9 cellular contexts compared by ENCODE assay signal in genomic region chr5:16936150-16937022, GRCh38. TPM values are rescaled to one million over a fixed set of nuclear protein-coding genes. Genes with fewer than 3 reads are reported as not detected.
DNase-seq lines count a peak whose midpoint lies in the region; ATAC-seq and TF ChIP-seq lines count a peak whose summit lies in the region.
"Had no signal": no experiment of that assay in that cellular context is flagged by ENCODE, and none has a peak within 500 bp of the region (broad histone marks: within the 10 kb centered on the region; RNA-seq: fewer than 3 reads in every experiment).

TSS of gene MYO10 (minus strand) at chr5:16936288. CDS start at chr5:16935808, 480 bp downstream.

- H3K23ac ChIP-seq in trophoblast cell (ENCODE audit: low read length), result no peak within 1 kb of the TSS

- H3K9me3 ChIP-seq in heart right ventricle (no peaks in the 10 kb centered on the region), trophoblast cell (ENCODE audit: insufficient read depth, low read depth, low read length) (no peaks in the 10 kb centered on the region), vagina (no peaks in the 10 kb centered on the region)

- TF ChIP-seq RAD21 in Ishikawa (IDR thresholded peaks at IDR 0.05; ENCODE audit: low read depth), result no peak

- H3K4me2 ChIP-seq in trophoblast cell (ENCODE audit: low read length), result peak within 1 kb of the TSS; percentile 96

- peak within 1 kb of the TSS; percentile 13 for H3K14ac ChIP-seq in trophoblast cell (ENCODE audit: low read length)

- H4K8ac ChIP-seq in trophoblast cell (ENCODE audit: low read depth, low read length), result peak within 1 kb of the TSS; percentile 40

- no peak within 1 kb of the TSS for H2AK5ac ChIP-seq in trophoblast cell (ENCODE audit: low read length)

- TF ChIP-seq POLR2A in vagina (IDR thresholded peaks at IDR 0.05), result peak in 1 of 2 donors; percentile 57

- H4K12ac ChIP-seq in trophoblast cell (ENCODE audit: low read depth, low read length), result peak within 1 kb of the TSS; percentile 56

- H2BK12ac ChIP-seq in trophoblast cell (ENCODE audit: low read length), result peak within 1 kb of the TSS; percentile 51

- H3K4me3 ChIP-seq in heart right ventricle (peak within 1 kb of the TSS; percentile 57 to 87 (median 72)), trophoblast cell (ENCODE audit: low read depth, low read length) (peak within 1 kb of the TSS; percentile 92), vagina (peak within 1 kb of the TSS; percentile 68 to 77)

- peak within 1 kb of the TSS; percentile 36 for H2BK5ac ChIP-seq in trophoblast cell (ENCODE audit: low read depth, low read length, poor library complexity)

- H3K27me3 ChIP-seq in heart right ventricle (peaks cover 0 to 64% (median 40%) of the 10 kb centered on the region in 7 donors), trophoblast cell (ENCODE audit: insufficient read depth, low read length) (no peaks in the 10 kb centered on the region), vagina (no peaks in the 10 kb centered on the region)

- peak within 1 kb of the TSS; percentile 40 for H2BK120ac ChIP-seq in trophoblast cell (ENCODE audit: insufficient read depth, low read length, poor library complexity)

- H3K9ac ChIP-seq in trophoblast cell (ENCODE audit: low read length), result peak within 1 kb of the TSS; percentile 89

- H3K4ac ChIP-seq in trophoblast cell (ENCODE audit: low read depth, low read length), result peak within 1 kb of the TSS; percentile 85

- H3K27ac ChIP-seq in heart right ventricle (peak within 1 kb of the TSS in 9 of 10 donors; percentile 66 to 82 (median 77)), trophoblast cell (ENCODE audit: low read depth, low read length) (peak within 1 kb of the TSS; percentile 40), vagina (peak within 1 kb of the TSS; percentile 73)

- H3K4me1 ChIP-seq in heart right ventricle (peaks cover 0 to 46% (median 18%) of the 10 kb centered on the region in 9 donors), trophoblast cell (ENCODE audit: control insufficient read depth in 1 of 2, insufficient read depth in 2 of 2, low read length in 2 of 2) (peaks cover 7 to 12% of the 10 kb centered on the region in 2 experiments), vagina (peaks cover 27% of the 10 kb centered on the region)

- H4K91ac ChIP-seq in trophoblast cell (ENCODE audit: low read depth, low read length), result peak within 1 kb of the TSS; percentile 65

- intact Hi-C loops in heart right ventricle (cut with DNase I) (loop anchor here in 8 of 10 donors (2.0 to 10.0 kb wide), 11 partner anchors 58 to 251 kb away; no protein-coding TSS in a partner anchor), vagina (cut with DNase I) (loop anchor here (10.0 kb wide), 1 partner anchor 248 kb away; no protein-coding TSS in a partner anchor)

- peak within 1 kb of the TSS; percentile 88 for H3K18ac ChIP-seq in trophoblast cell (ENCODE audit: low read length)

- TF ChIP-seq EP300 in Ishikawa (IDR thresholded peaks at IDR 0.05; ENCODE audit: borderline replicate concordance), result no peak

- H3K36me3 ChIP-seq in heart right ventricle (no peaks in the 10 kb centered on the region), trophoblast cell (ENCODE audit: control insufficient read depth in 1 of 2, insufficient read depth in 2 of 2, low read length in 2 of 2) (no peaks in the 10 kb centered on the region), vagina (no peaks in the 10 kb centered on the region)

- WGBS in heart right ventricle, 2 donors, result 1% methylated on average over 52 to 71 of the region's 71 CpGs
- WGBS in trophoblast cell (ENCODE audit: extremely low coverage, insufficient coverage, insufficient read length), result no CpG with 5 or more reads among the region's 71 CpGs

- DNase-seq in CMK (ENCODE audit: low read depth) (peak; percentile 56), SKM-1 treated with dmso at 0.1 percent for 144 hours (lab: John Stamatoyannopoulos, UW; ENCODE audit: unreplicated experiment) (peak; percentile 63), amniotic stem cell (lab: John Stamatoyannopoulos, UW) (peak; percentile 67), heart right ventricle (peak; percentile 73 to 85), trophoblast cell (peak; percentile 87 to 92), vagina (ENCODE audit: extremely low spot score in 2 of 2) (peak in 1 of 2 donors; percentile 89)

- H2AFZ ChIP-seq in trophoblast cell (ENCODE audit: insufficient read depth, low read length, poor library complexity), result peak within 1 kb of the TSS; percentile 83

- H3K79me2 ChIP-seq in trophoblast cell (ENCODE audit: control insufficient read depth, insufficient read depth, low read length, poor library complexity), result peaks cover 8% of the 10 kb centered on the region

- peaks cover 8% of the 10 kb centered on the region for H3K79me1 ChIP-seq in trophoblast cell (ENCODE audit: low read length)

- TF ChIP-seq CTCF in heart right ventricle (IDR thresholded peaks at IDR 0.05) (no peak), vagina (IDR thresholded peaks at IDR 0.05) (no peak)

- ATAC-seq in GM21447 (IDR thresholded peaks at IDR 0.05; ENCODE audit: unreplicated experiment), result peak; percentile 48
- peak; percentile 82 to 96 (median 91) for ATAC-seq in heart right ventricle

TF ChIP-seq in Ishikawa, 13 proteins besides CTCF, POLR2A, EP300 and RAD21:
- TF ChIP-seq NFIC (IDR thresholded peaks at IDR 0.05), result peak; percentile 40
- TF ChIP-seq EGR1 (IDR thresholded peaks at IDR 0.05), result no peak
- peak; percentile 36; the same call in 1 of the 2 replicates for TF ChIP-seq TEAD4 (IDR thresholded peaks at IDR 0.05)
- no peak for TF ChIP-seq YY1 (IDR thresholded peaks at IDR 0.05; ENCODE audit: low read depth)
- TF ChIP-seq ZBTB7A (IDR thresholded peaks at IDR 0.05; ENCODE audit: low read depth), result peak; percentile 6; the same call in 1 of the 2 replicates
- TF ChIP-seq TAF1 (IDR thresholded peaks at IDR 0.05; ENCODE audit: low read depth), result peak; percentile 27; the same call in 1 of the 2 replicates
- TF ChIP-seq CEBPB (IDR thresholded peaks at IDR 0.05), result peak; percentile 73
- TF ChIP-seq, protein P1, sequence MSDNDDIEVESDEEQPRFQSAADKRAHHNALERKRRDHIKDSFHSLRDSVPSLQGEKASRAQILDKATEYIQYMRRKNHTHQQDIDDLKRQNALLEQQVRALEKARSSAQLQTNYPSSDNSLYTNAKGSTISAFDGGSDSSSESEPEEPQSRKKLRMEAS (IDR thresholded peaks at IDR 0.05), result peak; percentile 27; the same call in 1 of the 2 replicates
- TF ChIP-seq CREB1 (IDR thresholded peaks at IDR 0.05; ENCODE audit: low read depth), result no peak
- peak; percentile 27; the same call in 1 of the 2 replicates for TF ChIP-seq TCF12 (IDR thresholded peaks at IDR 0.05; ENCODE audit: low read depth)
- TF ChIP-seq USF1 (IDR thresholded peaks at IDR 0.05), result no peak
- TF ChIP-seq FOXM1 (IDR thresholded peaks at IDR 0.05; ENCODE audit: borderline replicate concordance, low read depth), result no peak
- TF ChIP-seq, protein P2, sequence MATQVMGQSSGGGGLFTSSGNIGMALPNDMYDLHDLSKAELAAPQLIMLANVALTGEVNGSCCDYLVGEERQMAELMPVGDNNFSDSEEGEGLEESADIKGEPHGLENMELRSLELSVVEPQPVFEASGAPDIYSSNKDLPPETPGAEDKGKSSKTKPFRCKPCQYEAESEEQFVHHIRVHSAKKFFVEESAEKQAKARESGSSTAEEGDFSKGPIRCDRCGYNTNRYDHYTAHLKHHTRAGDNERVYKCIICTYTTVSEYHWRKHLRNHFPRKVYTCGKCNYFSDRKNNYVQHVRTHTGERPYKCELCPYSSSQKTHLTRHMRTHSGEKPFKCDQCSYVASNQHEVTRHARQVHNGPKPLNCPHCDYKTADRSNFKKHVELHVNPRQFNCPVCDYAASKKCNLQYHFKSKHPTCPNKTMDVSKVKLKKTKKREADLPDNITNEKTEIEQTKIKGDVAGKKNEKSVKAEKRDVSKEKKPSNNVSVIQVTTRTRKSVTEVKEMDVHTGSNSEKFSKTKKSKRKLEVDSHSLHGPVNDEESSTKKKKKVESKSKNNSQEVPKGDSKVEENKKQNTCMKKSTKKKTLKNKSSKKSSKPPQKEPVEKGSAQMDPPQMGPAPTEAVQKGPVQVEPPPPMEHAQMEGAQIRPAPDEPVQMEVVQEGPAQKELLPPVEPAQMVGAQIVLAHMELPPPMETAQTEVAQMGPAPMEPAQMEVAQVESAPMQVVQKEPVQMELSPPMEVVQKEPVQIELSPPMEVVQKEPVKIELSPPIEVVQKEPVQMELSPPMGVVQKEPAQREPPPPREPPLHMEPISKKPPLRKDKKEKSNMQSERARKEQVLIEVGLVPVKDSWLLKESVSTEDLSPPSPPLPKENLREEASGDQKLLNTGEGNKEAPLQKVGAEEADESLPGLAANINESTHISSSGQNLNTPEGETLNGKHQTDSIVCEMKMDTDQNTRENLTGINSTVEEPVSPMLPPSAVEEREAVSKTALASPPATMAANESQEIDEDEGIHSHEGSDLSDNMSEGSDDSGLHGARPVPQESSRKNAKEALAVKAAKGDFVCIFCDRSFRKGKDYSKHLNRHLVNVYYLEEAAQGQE (IDR thresholded peaks at IDR 0.05; ENCODE audit: low read depth), result no peak

RNA-seq across cellular contexts. Expression of gene MYO10, which starts in this region (rescaled TPM):
- 1 to 10 TPM; 2.8 to 8.2 (median 5.1) TPM for total RNA-seq in heart right ventricle
- polyA plus RNA-seq in heart right ventricle, result 1 to 10 TPM; 1.2 to 4.1 TPM
- polyA plus RNA-seq in trophoblast cell (2013), result 79.9 and 84.9 TPM in 2 replicates
- 22.1 TPM for total RNA-seq in vagina
- total RNA-seq: T-helper 1 cell treated with Interleukin-12 subunit alpha and Interleukin-12 subunit beta and Interleukin-4 antibody, amounts not matched to agents 30 ng/mL and 1 ng/mL, for 36 hours had no signal
